ENCODE assay signal across 23 cellular contexts in genomic region chr2:186820303-186820702, GRCh38. TPM values are rescaled to one million over a fixed set of nuclear protein-coding genes. Genes with fewer than 3 reads are reported as not detected.
DNase-seq lines count a peak whose midpoint lies in the region; ATAC-seq, FAIRE-seq and TF ChIP-seq lines count a peak whose summit lies in the region.
"Had no signal": no experiment of that assay in that cellular context is flagged by ENCODE, and none has a peak within 500 bp of the region (broad histone marks: within the 10 kb centered on the region; RNA-seq: fewer than 3 reads in every experiment).

No MANE protein-coding gene starts in this region.

- no peak overlapping the region for H3K9ac ChIP-seq in SK-N-SH
- no peak overlapping the region for H3K9ac ChIP-seq in endodermal cell (ENCODE audit: extremely low read depth, low read length, poor library complexity, severe bottlenecking)
- H3K9ac ChIP-seq in HepG2 (ENCODE audit: insufficient read depth, low read depth, low read length): no peak overlapping the region
- H3K9ac ChIP-seq: KMS-11 had no signal

- BruUV-seq in HepG2 (replicated peaks; lab: Mats Ljungman, UMichigan): no TSS peak

- CTCF ChIA-PET in SK-N-SH (lab: Yijun Ruan, JAX) (interaction anchor here (1.4 kb wide), 1 partner anchor 42 kb away, joined by 3 read pairs; no protein-coding TSS in a partner anchor), HepG2 (lab: Yijun Ruan, JAX; ENCODE audit: low intra/inter-chr PET ratio, low total read pairs) (no interaction called here)

- no peak for DNase-seq in SK-N-SH
- DNase-seq in NCI-H774 (lab: John Stamatoyannopoulos, UW): peak; percentile 27
- DNase-seq in endodermal cell: no peak
- no peak for DNase-seq in activated CD4-positive, CD25-positive, alpha-beta regulatory T cell treated with anti-CD3 and anti-CD28 coated beads, Interleukin-2, amount 50 U/mL, for 72 hours
- DNase-seq in HepG2 (ENCODE audit: low spot score): no peak
- no peak for DNase-seq in cerebellar cortex (ENCODE audit: low spot score)
- DNase-seq in NCI-H128 (lab: John Stamatoyannopoulos, UW; ENCODE audit: unreplicated experiment): no peak
- DNase-seq: AML-193; DMS79; GDM1; NCI-H1105; NCI-H1694; NCI-H2081 treated with DMSO at 0.1 percent for 48 hours; NCI-H446 treated with DMSO at 0.1 percent for 48 hours; NCI-H69; NK-92 treated with Interleukin-12 subunit alpha and Interleukin-12 subunit beta, amount 100 ng/mL, for 24 hours; Right ventricle myocardium superior had no signal

- TF ChIP-seq RAD21 in SK-N-SH (IDR thresholded peaks at IDR 0.05; ENCODE audit: low read length): no peak
- TF ChIP-seq RAD21 in HepG2 (CRISPR knock-in tag; IDR thresholded peaks at IDR 0.05): no peak

- no peaks in the 10 kb centered on the region for H3K27me3 Mint-ChIP-seq in endodermal cell (ENCODE audit: insufficient read depth)

- H3K27me3 ChIP-seq in SK-N-SH (ENCODE audit: insufficient read depth) (no peaks in the 10 kb centered on the region), endodermal cell (ENCODE audit: control insufficient read depth, insufficient read depth, low read length, poor library complexity, severe bottlenecking) (no peaks in the 10 kb centered on the region), HepG2 (ENCODE audit: control insufficient read depth in 1 of 2, insufficient read depth in 2 of 2, low read length in 2 of 2) (no peaks in the 10 kb centered on the region)

- H3F3A ChIP-seq in SK-N-SH (replicated peaks; ENCODE audit: insufficient read depth): no peaks in the 10 kb centered on the region

- peaks cover 0 to 11% of the 10 kb centered on the region in 2 experiments; a peak in 2 of 4 replicates for H3K4me1 ChIP-seq in SK-N-SH (ENCODE audit: control insufficient read depth in 1 of 2, insufficient read depth in 2 of 2, low read depth in 1 of 2, low read length in 1 of 2)
- peaks cover 19% of the 10 kb centered on the region for H3K4me1 ChIP-seq in endodermal cell (ENCODE audit: control insufficient read depth, insufficient read depth, low read length)
- H3K4me1 ChIP-seq in HepG2 (ENCODE audit: insufficient read depth, low read length): no peaks in the 10 kb centered on the region

- no peaks in the 10 kb centered on the region for H4K20me1 ChIP-seq in SK-N-SH (ENCODE audit: insufficient read depth)
- H4K20me1 ChIP-seq in HepG2 (ENCODE audit: insufficient read depth, low read length): no peaks in the 10 kb centered on the region

- in situ Hi-C loops in HepG2 (cut with HindIII; ENCODE audit: extremely low pct_ligation_motif_present, low pct_unique_long_range_greater_than_20kb): no loop called here

- H3K4me3 ChIP-seq in SK-N-SH (ENCODE audit: low read depth in 2 of 2, low read length in 1 of 2) (no peak overlapping the region), endodermal cell (ENCODE audit: low read length) (peak overlapping the region; percentile 11), HepG2 (replicated peaks in 1 of 3; ENCODE audit: insufficient read depth in 1 of 3, low read depth in 2 of 3, low read length in 3 of 3) (no peak overlapping the region)

- H3K9me3 ChIP-seq in SK-N-SH (no peaks in the 10 kb centered on the region), endodermal cell (ENCODE audit: control insufficient read depth, low read length) (no peaks in the 10 kb centered on the region), HepG2 (ENCODE audit: low read length) (no peaks in the 10 kb centered on the region)

- no peak overlapping the region for H3K4me3 Mint-ChIP-seq in endodermal cell
- H3K4me3 Mint-ChIP-seq: T-helper 1 cell treated with Interleukin-12 subunit alpha and Interleukin-12 subunit beta and Interleukin-4 antibody, amounts not matched to agents 30 μg/mL and 1 μg/mL, for 36 hours had no signal

- H3K4me1 Mint-ChIP-seq in endodermal cell: peaks cover 18% of the 10 kb centered on the region

- H3K4me2 ChIP-seq in SK-N-SH (no peak overlapping the region), HepG2 (ENCODE audit: low read depth, low read length) (no peak overlapping the region)
- H3K4me2 ChIP-seq: KMS-11 had no signal

- POLR2A ChIA-PET in SK-N-SH (lab: Yijun Ruan, JAX): no interaction called here
- POLR2A ChIA-PET in HepG2 (lab: Yijun Ruan, JAX): no interaction called here

- peak overlapping the region; percentile 51; the same call in 1 of the 2 replicates for H2AFZ ChIP-seq in SK-N-SH (ENCODE audit: low read depth)
- H2AFZ ChIP-seq in HepG2 (ENCODE audit: low read length): no peak overlapping the region

- no peaks in the 10 kb centered on the region for H3K79me2 ChIP-seq in SK-N-SH (ENCODE audit: insufficient read depth)
- H3K79me2 ChIP-seq in HepG2 (ENCODE audit: insufficient read depth, low read length): no peaks in the 10 kb centered on the region

- no peak for FAIRE-seq in HepG2 (lab: Jason Lieb, UNC)
- FAIRE-seq: RCC 7860 had no signal

- ATAC-seq in SK-N-SH treated with all-trans-retinoic acid at 6 μM for 48 hours (no peak), HepG2 (no peak)

- TF ChIP-seq CTCF in SK-N-SH (IDR thresholded peaks at IDR 0.05) (no peak), endodermal cell (conservative IDR thresholded peaks at IDR 0.05) (no peak), HepG2 (CRISPR knock-in tag; IDR thresholded peaks at IDR 0.05) (no peak)

- WGBS in SK-N-SH (ENCODE audit: low lambda C conversion rate): 71% methylated on average over 7 of the region's 7 CpGs
- WGBS in endodermal cell (ENCODE audit: insufficient coverage in 1 of 2, insufficient read length in 1 of 2), 2 experiments: 86 to 100% methylated on average over 1 to 7 of the region's 7 CpGs
- 9% methylated on average over 7 of the region's 7 CpGs for WGBS in HepG2 (ENCODE audit: low lambda C conversion rate)

- H3K36me3 ChIP-seq in SK-N-SH (replicated peaks in 1 of 2; ENCODE audit: control insufficient read depth in 1 of 2, insufficient read depth in 2 of 2, low read length in 1 of 2) (no peaks in the 10 kb centered on the region), endodermal cell (ENCODE audit: control insufficient read depth, insufficient read depth, low read length) (no peaks in the 10 kb centered on the region), HepG2 (replicated peaks in 1 of 2; ENCODE audit: control insufficient read depth in 1 of 2, insufficient read depth in 2 of 2, low read length in 2 of 2) (no peaks in the 10 kb centered on the region)

- TF ChIP-seq EP300 in SK-N-SH (IDR thresholded peaks at IDR 0.05; ENCODE audit: borderline replicate concordance in 1 of 2, low read depth in 1 of 2, low read length in 1 of 2) (no peak), HepG2 (IDR thresholded peaks at IDR 0.05; ENCODE audit: low read depth in 2 of 2, low read length in 2 of 2) (no peak), HepG2 (CRISPR knock-in tag; IDR thresholded peaks at IDR 0.05; ENCODE audit: borderline replicate concordance) (no peak)

- intact Hi-C loops in HepG2 (cut with micrococcal nuclease; ENCODE audit: unreplicated experiment): no loop called here

- no peak overlapping the region for H3K27ac Mint-ChIP-seq in endodermal cell
- H3K27ac Mint-ChIP-seq: T-helper 1 cell treated with Interleukin-12 subunit alpha and Interleukin-12 subunit beta and Interleukin-4 antibody, amounts not matched to agents 30 μg/mL and 1 μg/mL, for 36 hours had no signal

- H3K36me3 Mint-ChIP-seq in endodermal cell (ENCODE audit: low read depth): no peaks in the 10 kb centered on the region

- peaks cover 9% of the 10 kb centered on the region for H3K9me3 Mint-ChIP-seq in endodermal cell
- H3K9me3 Mint-ChIP-seq: T-helper 1 cell treated with Interleukin-12 subunit alpha and Interleukin-12 subunit beta and Interleukin-4 antibody, amounts not matched to agents 30 μg/mL and 1 μg/mL, for 36 hours had no signal

- H3K27ac ChIP-seq in SK-N-SH (ENCODE audit: low read depth in 2 of 2, low read length in 1 of 2) (no peak overlapping the region), endodermal cell (ENCODE audit: low read depth, low read length) (no peak overlapping the region), HepG2 (ENCODE audit: extremely low read length, insufficient read depth, low read length) (no peak overlapping the region)
- H3K27ac ChIP-seq: 22Rv1, C4-2B, KMS-11 had no signal

- no peaks in the 10 kb centered on the region for H3K9me2 ChIP-seq in SK-N-SH

- no peak for TF ChIP-seq POLR2A in HepG2 (IDR thresholded peaks at IDR 0.05; ENCODE audit: insufficient read depth in 1 of 2, low read depth in 2 of 2, low read length in 2 of 2)

TF ChIP-seq in SK-N-SH, 30 proteins besides CTCF, POLR2A, EP300 and RAD21 (continues in another document):
- no peak for TF ChIP-seq GATA2 (CRISPR knock-in tag; IDR thresholded peaks at IDR 0.05)

TF ChIP-seq in SK-N-SH treated with all-trans-retinoic acid at 6 μM for 48 hours, 23 proteins besides CTCF, POLR2A, EP300 and RAD21 (continues in another document):
- no peak for TF ChIP-seq GLIS3 (CRISPR knock-in tag; IDR thresholded peaks at IDR 0.05)

TF ChIP-seq in HepG2, 621 proteins besides CTCF, POLR2A, EP300 and RAD21 (continues in another document):
- TF ChIP-seq NR2F6 (IDR thresholded peaks at IDR 0.05) (no peak), NR2F6 (CRISPR knock-in tag; IDR thresholded peaks at IDR 0.05) (no peak)

RNA-seq across cellular contexts. Expression of gene ZSWIM2, which starts 28.7 kb away (rescaled TPM):
- polyA plus RNA-seq in SK-N-SH (2012; rRNA removed) (0.05 and 0.06 TPM in 2 replicates), HepG2 (2011; rRNA removed) (not detected in 2 replicates)
- polyA plus RNA-seq in SK-N-SH (2012; cell fraction: cytosol; rRNA removed): 0.05 and 0.17 TPM in 2 replicates
- 0.14 and 0.17 TPM in 2 replicates for polyA plus RNA-seq in SK-N-SH (2012; cell fraction: nucleus; rRNA removed)
- total RNA-seq in endodermal cell (not detected), HepG2 (2016; rRNA removed; fragmentation: Illumina TruSeq; extraction: Trizol) (not detected in 2 replicates)
- polyA plus RNA-seq in endodermal cell (2013, experiment 1 of 2): not detected
- polyA plus RNA-seq in endodermal cell (2013, experiment 2 of 2): 0.17 TPM
- total RNA-seq in HepG2 (2016; cell fraction: cytosol; rRNA removed; fragmentation: Illumina TruSeq; extraction: Trizol; ENCODE audit: low read depth): not detected in 2 replicates
- not detected in 2 replicates for total RNA-seq in HepG2 (2016; cell fraction: insoluble cytoplasmic fraction; rRNA removed; fragmentation: Illumina TruSeq; extraction: Trizol)
- total RNA-seq in HepG2 (2016; cell fraction: membrane; rRNA removed; fragmentation: Illumina TruSeq; extraction: Trizol): not detected in 2 replicates
- total RNA-seq in HepG2 (2016; cell fraction: nucleus; rRNA removed; fragmentation: Illumina TruSeq; extraction: Trizol): not detected in 2 replicates
- polyA plus RNA-seq in HepG2 (2011; cell fraction: cytosol; rRNA removed): not detected in 2 replicates
- not detected in 2 replicates for polyA plus RNA-seq in HepG2 (2011; cell fraction: nucleus; rRNA removed)
- polyA plus RNA-seq in HepG2 (2012): not detected in 2 replicates
- not detected in 2 replicates for polyA plus RNA-seq in HepG2 (2016; cell fraction: cytosol; fragmentation: Illumina TruSeq; extraction: Trizol; ENCODE audit: low read depth)
- not detected in 2 replicates for polyA plus RNA-seq in HepG2 (2016; cell fraction: insoluble cytoplasmic fraction; fragmentation: Illumina TruSeq; extraction: Trizol; ENCODE audit: low read depth)
- not detected in 2 replicates for polyA plus RNA-seq in HepG2 (2016; cell fraction: membrane; fragmentation: Illumina TruSeq; extraction: Trizol; ENCODE audit: low read depth)
- not detected in 2 replicates for polyA plus RNA-seq in HepG2 (2016; cell fraction: nucleus; fragmentation: Illumina TruSeq; extraction: Trizol; ENCODE audit: insufficient read depth, low read depth)
- not detected in 2 replicates for polyA minus RNA-seq in HepG2 (2011; rRNA and poly(A)+ RNA removed; ENCODE audit: low replicate concordance)
- polyA minus RNA-seq in HepG2 (2011; cell fraction: cytosol; rRNA and poly(A)+ RNA removed): not detected in 2 replicates
- not detected in 2 replicates for polyA minus RNA-seq in HepG2 (2011; cell fraction: nucleus; rRNA and poly(A)+ RNA removed)
- total RNA-seq: Right ventricle myocardium superior had no signal
